ENCODE assay signal across 9 cellular contexts in the genomic region with DNA sequence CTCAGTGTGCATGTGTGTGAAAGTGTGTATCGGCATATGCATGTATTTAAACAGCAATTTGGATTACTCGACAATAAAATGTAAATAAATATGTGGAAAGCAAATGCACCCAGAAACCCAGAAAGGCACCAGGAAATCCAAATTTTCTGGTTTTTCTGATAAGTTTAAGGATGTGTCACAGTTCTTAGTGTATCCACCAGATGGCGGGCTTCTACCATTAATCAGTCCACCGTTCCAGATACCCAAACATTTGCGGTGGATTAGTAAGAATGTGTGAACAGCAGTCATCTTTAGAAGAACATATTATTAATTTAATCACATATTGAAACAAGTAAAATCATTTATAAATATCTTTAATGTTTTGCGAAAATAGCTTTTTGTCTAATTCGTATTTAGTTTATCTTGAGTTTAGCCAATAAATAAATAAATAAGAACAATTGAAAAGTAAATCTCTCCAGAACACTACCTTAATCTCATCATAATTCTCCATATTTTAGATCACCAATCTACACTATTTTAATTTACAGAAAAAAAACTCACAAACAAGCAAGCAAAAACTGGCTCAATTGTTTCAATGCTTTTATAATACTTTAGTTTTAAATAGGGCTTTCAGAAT.
DNase-seq lines count a peak whose midpoint lies in the region; ATAC-seq, FAIRE-seq and TF ChIP-seq lines count a peak whose summit lies in the region.
"Had no signal": no experiment of that assay in that cellular context is flagged by ENCODE, and none has a peak within 500 bp of the region (broad histone marks: within the 10 kb centered on the region; RNA-seq: fewer than 3 reads in every experiment).

No MANE protein-coding gene starts in this region.

- H3K27ac Mint-ChIP-seq in CD14-positive monocyte, result no peak overlapping the region
- H3K27ac Mint-ChIP-seq in naive thymus-derived CD4-positive, alpha-beta T cell, result no peak overlapping the region
- H3K27ac Mint-ChIP-seq: T-helper 1 cell treated with Interleukin-12 subunit alpha and Interleukin-12 subunit beta and Interleukin-4 antibody, amounts not matched to agents 30 μg/mL and 1 μg/mL, for 36 hours had no signal

- peak; percentile 91 for FAIRE-seq in endometrium (lab: Jason Lieb, UNC)

- no peaks in the 10 kb centered on the region for H3K27me3 ChIP-seq in naive thymus-derived CD4-positive, alpha-beta T cell (ENCODE audit: control insufficient read depth in 2 of 2, insufficient read depth in 2 of 2, low read length in 2 of 2)

- no peak overlapping the region for H3K4me3 Mint-ChIP-seq in CD14-positive monocyte
- H3K4me3 Mint-ChIP-seq in naive thymus-derived CD4-positive, alpha-beta T cell, result no peak overlapping the region
- H3K4me3 Mint-ChIP-seq: T-helper 1 cell treated with Interleukin-12 subunit alpha and Interleukin-12 subunit beta and Interleukin-4 antibody, amounts not matched to agents 30 μg/mL and 1 μg/mL, for 36 hours had no signal

- H3K36me3 ChIP-seq in naive thymus-derived CD4-positive, alpha-beta T cell (ENCODE audit: control insufficient read depth in 2 of 3, insufficient read depth in 3 of 3, low read length in 3 of 3), result no peaks in the 10 kb centered on the region

- intact Hi-C loops in CD14-positive monocyte (cut with micrococcal nuclease), result loop anchor here (5.0 to 10.0 kb wide), 3 partner anchors 1437 to 1520 kb away; no protein-coding TSS in a partner anchor
- intact Hi-C loops in naive thymus-derived CD4-positive, alpha-beta T cell (cut with micrococcal nuclease), result loop anchor here (1.0 to 5.0 kb wide), 5 partner anchors 300 to 1518 kb away; a partner anchor contains a TSS

- peaks cover 0 to 4% (median 0%) of the 10 kb centered on the region in 3 donors for H3K27me3 Mint-ChIP-seq in CD14-positive monocyte (ENCODE audit: low read depth in 3 of 3)
- H3K27me3 Mint-ChIP-seq in naive thymus-derived CD4-positive, alpha-beta T cell, result peaks cover 0 to 4% (median 0%) of the 10 kb centered on the region in 5 donors

- no peak overlapping the region for H3K27ac ChIP-seq in naive thymus-derived CD4-positive, alpha-beta T cell (ENCODE audit: low read depth, low read length)

- peaks cover 0 to 5% (median 0%) of the 10 kb centered on the region in 7 donors for H3K9me3 Mint-ChIP-seq in CD14-positive monocyte
- no peaks in the 10 kb centered on the region for H3K9me3 Mint-ChIP-seq in naive thymus-derived CD4-positive, alpha-beta T cell
- H3K9me3 Mint-ChIP-seq: T-helper 1 cell treated with Interleukin-12 subunit alpha and Interleukin-12 subunit beta and Interleukin-4 antibody, amounts not matched to agents 30 μg/mL and 1 μg/mL, for 36 hours had no signal

- no peaks in the 10 kb centered on the region for H3K4me1 Mint-ChIP-seq in CD14-positive monocyte
- H3K4me1 Mint-ChIP-seq in naive thymus-derived CD4-positive, alpha-beta T cell, result peaks cover 0 to 3% (median 0%) of the 10 kb centered on the region in 7 donors

- H3K36me3 Mint-ChIP-seq in CD14-positive monocyte, result no peaks in the 10 kb centered on the region
- H3K36me3 Mint-ChIP-seq in naive thymus-derived CD4-positive, alpha-beta T cell, result no peaks in the 10 kb centered on the region

- no peaks in the 10 kb centered on the region for H3K9me3 ChIP-seq in naive thymus-derived CD4-positive, alpha-beta T cell (ENCODE audit: control insufficient read depth in 2 of 3, low read length in 3 of 3)

- no peaks in the 10 kb centered on the region for H3K4me1 ChIP-seq in naive thymus-derived CD4-positive, alpha-beta T cell (ENCODE audit: control insufficient read depth in 2 of 2, insufficient read depth in 2 of 2, low read length in 2 of 2)

- DNase-seq in CD14-positive monocyte (ENCODE audit: low spot score), result no peak
- peak; percentile 78 for DNase-seq in NCI-H82 (lab: John Stamatoyannopoulos, UW)
- peak in 2 of 3 experiments; percentile 7 to 41 for DNase-seq in activated CD8-positive, alpha-beta memory T cell treated with anti-CD3 and anti-CD28 coated beads for 48 hours (ENCODE audit: low read depth in 2 of 3, low spot score in 2 of 3)
- peak; percentile 13 to 67 (median 58) for DNase-seq in naive thymus-derived CD4-positive, alpha-beta T cell
- DNase-seq in stromal cell of bone marrow (ENCODE audit: low read depth), result peak; percentile 47

- TF ChIP-seq CTCF in CD14-positive monocyte (IDR thresholded peaks at IDR 0.05), result peak; percentile 74

- H3K4me3 ChIP-seq in naive thymus-derived CD4-positive, alpha-beta T cell (ENCODE audit: low read length), result no peak overlapping the region

- POLR2A ChIA-PET in naive thymus-derived CD4-positive, alpha-beta T cell (lab: Charles Lee), result no interaction called here

- CTCF ChIA-PET in naive thymus-derived CD4-positive, alpha-beta T cell (lab: Charles Lee), result interaction anchor here (0.6 to 1.8 kb wide), 4 partner anchors 1344 to 1443 kb away, joined by 3 to 9 read pairs (median 4); no protein-coding TSS in a partner anchor

- ATAC-seq in GM19043 (IDR thresholded peaks at IDR 0.05; ENCODE audit: low read depth, unreplicated experiment) (peak; percentile 79), HG03378 (IDR thresholded peaks at IDR 0.05; ENCODE audit: unreplicated experiment) (peak; percentile 93)
- ATAC-seq in naive thymus-derived CD4-positive, alpha-beta T cell, result peak; percentile 89
